In the genomic region with DNA sequence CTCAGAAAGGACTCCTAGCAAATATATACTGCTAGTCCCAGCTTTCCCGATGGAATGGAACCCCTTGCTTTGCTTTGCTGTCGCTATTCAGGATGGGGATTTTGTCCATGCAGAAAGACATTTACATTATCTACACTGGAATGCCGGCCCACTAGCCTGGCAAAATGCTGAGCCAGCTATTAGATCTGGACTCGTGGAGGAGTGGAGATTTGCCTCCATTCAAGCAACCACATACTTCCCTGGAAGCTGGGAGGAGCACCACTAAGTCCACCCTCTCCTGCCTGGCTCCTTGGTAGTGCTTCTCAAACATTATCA, we compare ENCODE assay signal across 10 cellular contexts. TPM values are rescaled to one million over a fixed set of nuclear protein-coding genes. Genes with fewer than 3 reads are reported as not detected.
DNase-seq lines count a peak whose midpoint lies in the region; ATAC-seq and TF ChIP-seq lines count a peak whose summit lies in the region.
"Had no signal": no experiment of that assay in that cellular context is flagged by ENCODE, and none has a peak within 500 bp of the region (broad histone marks: within the 10 kb centered on the region; RNA-seq: fewer than 3 reads in every experiment).

No MANE protein-coding gene starts in this region.

- H3K4me2 ChIP-seq in OCI-LY1 (ENCODE audit: low read length), result peak overlapping the region; percentile 73
- peak overlapping the region; percentile 82 for H3K4me2 ChIP-seq in smooth muscle cell

- 44% methylated on average over 4 of the region's 4 CpGs for WGBS in smooth muscle cell (ENCODE audit: low lambda C conversion rate)

- H3K27me3 ChIP-seq in OCI-LY1 (ENCODE audit: insufficient read depth, low read length) (no peaks in the 10 kb centered on the region), smooth muscle cell (ENCODE audit: low read depth) (no peaks in the 10 kb centered on the region)

- H3K9me3 Mint-ChIP-seq in effector memory CD8-positive, alpha-beta T cell, result no peaks in the 10 kb centered on the region

- H3F3A ChIP-seq in OCI-LY1 (ENCODE audit: insufficient read depth, low read length), result no peaks in the 10 kb centered on the region
- no peaks in the 10 kb centered on the region for H3F3A ChIP-seq in smooth muscle cell (ENCODE audit: low read depth)

- peak; percentile 7 for DNase-seq in DMS79 (lab: John Stamatoyannopoulos, UW)
- DNase-seq in DMS79 treated with DMSO at 0.1 percent for 48 hours (lab: John Stamatoyannopoulos, UW), result no peak
- DNase-seq in effector memory CD8-positive, alpha-beta T cell, result no peak
- no peak for DNase-seq in smooth muscle cell (lab: John Stamatoyannopoulos, UW; ENCODE audit: unreplicated experiment)
- DNase-seq in HuH-7 (ENCODE audit: low spot score), result no peak
- no peak for DNase-seq in retina
- DNase-seq: NCI-H2081 treated with DMSO at 0.1 percent for 48 hours had no signal

- H2AFZ ChIP-seq in OCI-LY1 (ENCODE audit: low read length), result peak overlapping the region; percentile 87
- no peak overlapping the region for H2AFZ ChIP-seq in smooth muscle cell (ENCODE audit: low read depth)

- H3K4me3 ChIP-seq in OCI-LY1 (ENCODE audit: low read depth, low read length, poor library complexity, severe bottlenecking) (peak overlapping the region; percentile 56), smooth muscle cell (no peak overlapping the region)

- H3K79me2 ChIP-seq in OCI-LY1 (ENCODE audit: insufficient read depth, low read length) (no peaks in the 10 kb centered on the region), smooth muscle cell (ENCODE audit: low read depth) (no peaks in the 10 kb centered on the region)

- H3K4me1 Mint-ChIP-seq in effector memory CD8-positive, alpha-beta T cell (ENCODE audit: low read depth in 2 of 2), result peaks cover 5 to 10% of the 10 kb centered on the region in 2 donors

- no peaks in the 10 kb centered on the region for H3K27me3 Mint-ChIP-seq in effector memory CD8-positive, alpha-beta T cell

- peak overlapping the region; percentile 20 to 56 for H3K27ac Mint-ChIP-seq in effector memory CD8-positive, alpha-beta T cell

- peaks cover 2% of the 10 kb centered on the region for H3K36me3 Mint-ChIP-seq in effector memory CD8-positive, alpha-beta T cell (ENCODE audit: insufficient read depth)

- ATAC-seq in effector memory CD8-positive, alpha-beta T cell (replicated peaks), result no peak
- ATAC-seq in HG03039 (IDR thresholded peaks at IDR 0.05; ENCODE audit: unreplicated experiment), result no peak

- no peaks in the 10 kb centered on the region for H3K36me3 ChIP-seq in OCI-LY1 (ENCODE audit: insufficient read depth, low read length)
- H3K36me3 ChIP-seq in smooth muscle cell (ENCODE audit: low read depth), result no peaks in the 10 kb centered on the region

- peaks cover 13% of the 10 kb centered on the region for H3K4me1 ChIP-seq in OCI-LY1 (ENCODE audit: insufficient read depth, low read length, severe bottlenecking)
- H3K4me1 ChIP-seq in smooth muscle cell (ENCODE audit: low read depth), result no peaks in the 10 kb centered on the region

- H3K9ac ChIP-seq in OCI-LY1 (ENCODE audit: low read length) (peak overlapping the region; percentile 65; the same call in 1 of the 2 replicates), smooth muscle cell (ENCODE audit: low read depth) (no peak overlapping the region)

- H3K9me2 ChIP-seq in OCI-LY1 (ENCODE audit: low read depth, low read length), result no peaks in the 10 kb centered on the region

- TF ChIP-seq CTCF in OCI-LY1 (IDR thresholded peaks at IDR 0.05; ENCODE audit: low read length) (no peak), smooth muscle cell (IDR thresholded peaks at IDR 0.05; ENCODE audit: borderline replicate concordance, insufficient read depth, poor library complexity, severe bottlenecking) (no peak)

- H3K9me3 ChIP-seq in OCI-LY1 (ENCODE audit: low read length) (no peaks in the 10 kb centered on the region), smooth muscle cell (replicated peaks; ENCODE audit: low read depth) (no peaks in the 10 kb centered on the region)

- peak overlapping the region; percentile 41 to 70 for H3K4me3 Mint-ChIP-seq in effector memory CD8-positive, alpha-beta T cell

- H4K20me1 ChIP-seq in OCI-LY1 (ENCODE audit: insufficient read depth, low read length) (no peaks in the 10 kb centered on the region), smooth muscle cell (ENCODE audit: low read depth) (no peaks in the 10 kb centered on the region)

- H3K27ac ChIP-seq in OCI-LY1 (ENCODE audit: low read depth, low read length, poor library complexity, severe bottlenecking) (no peak overlapping the region), smooth muscle cell (ENCODE audit: low read depth) (no peak overlapping the region)

RNA-seq across cellular contexts. Expression of gene APLN, which starts 24.1 kb away (rescaled TPM):
- total RNA-seq in smooth muscle cell, result 0.04 and 0.27 TPM in 2 replicates
- polyA plus RNA-seq in smooth muscle cell, result 0.19 and 0.78 TPM in 2 replicates

RNA-seq across cellular contexts. Expression of gene XPNPEP2, which starts 59.9 kb away (rescaled TPM):
- total RNA-seq in smooth muscle cell, result 0.09 TPM in 1 of 2 replicates, not detected in the other
- 0.13 and 0.46 TPM in 2 replicates for polyA plus RNA-seq in smooth muscle cell
- total RNA-seq: A673 had no signal
